In genomic region chr11:9613830-9614762, GRCh38 we compare ENCODE assay signal across 8 cellular contexts. TPM values are rescaled to one million over a fixed set of nuclear protein-coding genes. Genes with fewer than 3 reads are reported as not detected.
DNase-seq lines count a peak whose midpoint lies in the region; ATAC-seq, FAIRE-seq and TF ChIP-seq lines count a peak whose summit lies in the region.

No MANE protein-coding gene starts in this region.

- 1 to 2% methylated on average over 48 to 50 of the region's 54 CpGs for WGBS in GM23248 (ENCODE audit: low coverage in 1 of 2, low lambda C conversion rate in 2 of 2, missing lambda C conversion rate in 2 of 2), 2 experiments
- WGBS in pancreas, 2 donors = 1% methylated on average over 36 to 54 of the region's 54 CpGs

- peak overlapping the region; percentile 98 for H3K27ac Mint-ChIP-seq in activated naive CD8-positive, alpha-beta T cell treated with anti-CD3 and anti-CD28 coated beads for 36 hours

- FAIRE-seq in G401.6 (lab: Jason Lieb, UNC) (peak; percentile 60), pancreas (lab: Jason Lieb, UNC) (no peak)

- peak; percentile 93 for ATAC-seq in Right ventricle myocardium inferior
- ATAC-seq in pancreas = peak; percentile 86 to 93 (median 90)

- peaks cover 1% of the 10 kb centered on the region for H3K9me3 Mint-ChIP-seq in activated naive CD8-positive, alpha-beta T cell treated with anti-CD3 and anti-CD28 coated beads for 36 hours

- peak overlapping the region; percentile 97 for H3K27ac ChIP-seq in GM23248
- peak overlapping the region; percentile 61 for H3K27ac ChIP-seq in KOPT-K1 (ENCODE audit: low read depth, low read length, poor library complexity, severe bottlenecking)
- peak overlapping the region; percentile 90 to 98 (median 95) for H3K27ac ChIP-seq in pancreas
- H3K27ac ChIP-seq in tibial artery = peak overlapping the region; percentile 88 to 93

- no peaks in the 10 kb centered on the region for H3K9me2 ChIP-seq in GM23248 (ENCODE audit: insufficient read depth)

- intact Hi-C loops in Right ventricle myocardium inferior (cut with DNase I) (loop anchor here (2.0 to 5.0 kb wide), 6 partner anchors 39 to 693 kb away; partner anchors contain the start of gene ADM), pancreas (cut with DNase I) (loop anchor here in 1 of 3 donors (5.0 kb wide), 2 partner anchors 77 to 133 kb away; no protein-coding TSS in a partner anchor), tibial artery (cut with DNase I; ENCODE audit: low total_unique reads) (loop anchor here (5.0 kb wide), 1 partner anchor 37 kb away; no protein-coding TSS in a partner anchor)

- H4K20me1 ChIP-seq in GM23248 (ENCODE audit: insufficient read depth) = no peaks in the 10 kb centered on the region

- H3F3A ChIP-seq in GM23248 (ENCODE audit: insufficient read depth) = peaks cover 44% of the 10 kb centered on the region

- TF ChIP-seq CTCF in pancreas (IDR thresholded peaks at IDR 0.05) (peak; percentile 43 to 73 (median 64)), tibial artery (IDR thresholded peaks at IDR 0.05) (peak; percentile 79 to 87)

- H3K4me1 ChIP-seq in GM23248 (ENCODE audit: insufficient read depth) (peaks cover 56% of the 10 kb centered on the region), pancreas (peaks cover 4 to 14% (median 5%) of the 10 kb centered on the region in 3 donors), tibial artery (peaks cover 0 to 37% (median 19%) of the 10 kb centered on the region in 4 donors)

- H3K9ac ChIP-seq in GM23248 = peak overlapping the region; percentile 86

- H3K4me1 Mint-ChIP-seq in activated naive CD8-positive, alpha-beta T cell treated with anti-CD3 and anti-CD28 coated beads for 36 hours = peaks cover 40% of the 10 kb centered on the region

- H3K36me3 ChIP-seq in GM23248 (ENCODE audit: low read depth) (no peaks in the 10 kb centered on the region), KOPT-K1 (ENCODE audit: insufficient read depth, low read length) (no peaks in the 10 kb centered on the region), pancreas (no peaks in the 10 kb centered on the region), tibial artery (no peaks in the 10 kb centered on the region)

- H3K9me3 ChIP-seq in GM23248 (ENCODE audit: low read depth) (no peaks in the 10 kb centered on the region), KOPT-K1 (ENCODE audit: insufficient read depth, low read length, poor library complexity, severe bottlenecking) (no peaks in the 10 kb centered on the region), pancreas (no peaks in the 10 kb centered on the region), tibial artery (no peaks in the 10 kb centered on the region)

- H3K4me2 ChIP-seq in GM23248 (ENCODE audit: unreplicated experiment) = peak overlapping the region; percentile 74

- no peaks in the 10 kb centered on the region for H3K27me3 ChIP-seq in GM23248 (replicated peaks; ENCODE audit: insufficient read depth)
- H3K27me3 ChIP-seq in pancreas = no peaks in the 10 kb centered on the region
- no peaks in the 10 kb centered on the region for H3K27me3 ChIP-seq in tibial artery

- peak overlapping the region; percentile 59 for H3K4me3 ChIP-seq in GM23248
- H3K4me3 ChIP-seq in pancreas = peak overlapping the region; percentile 27 to 45 (median 41)
- peak overlapping the region; percentile 50 to 55 for H3K4me3 ChIP-seq in tibial artery

- peaks cover 1% of the 10 kb centered on the region for H3K36me3 Mint-ChIP-seq in activated naive CD8-positive, alpha-beta T cell treated with anti-CD3 and anti-CD28 coated beads for 36 hours

- peak overlapping the region; percentile 76 for H2AFZ ChIP-seq in GM23248

- H3K4me3 Mint-ChIP-seq in activated naive CD8-positive, alpha-beta T cell treated with anti-CD3 and anti-CD28 coated beads for 36 hours = peak overlapping the region; percentile 78

- H3K79me2 ChIP-seq in GM23248 (ENCODE audit: insufficient read depth) = no peaks in the 10 kb centered on the region

- H3K27me3 Mint-ChIP-seq in activated naive CD8-positive, alpha-beta T cell treated with anti-CD3 and anti-CD28 coated beads for 36 hours = peaks cover 5% of the 10 kb centered on the region

- DNase-seq in GM23248 (peak; percentile 91), SKM-1 (lab: John Stamatoyannopoulos, UW; ENCODE audit: unreplicated experiment) (peak; percentile 57), Right ventricle myocardium inferior (ENCODE audit: missing footprints) (peak; percentile 95), pancreas (peak; percentile 88 to 97 (median 90)), tibial artery (peak; percentile 76 to 90)
- peak; percentile 96 for DNase-seq in activated naive CD8-positive, alpha-beta T cell treated with anti-CD3 and anti-CD28 coated beads for 36 hours

- in situ Hi-C loops in GM23248 (cut with MboI) = loop anchor here (10.0 kb wide), 1 partner anchor 81 kb away; no protein-coding TSS in a partner anchor

RNA-seq across cellular contexts. Expression of gene WEE1, which starts 40.6 kb away (rescaled TPM):
- total RNA-seq in GM23248 (2014; rRNA removed; shearing (Covaris generic)) = 28.1 and 35.2 TPM in 2 replicates
- polyA plus RNA-seq in GM23248 (2016; fragmentation: Nextera tagmentation; extraction: Ambion mirVana) (11.8 and 13.1 TPM in 2 replicates), pancreas (1 to 10 TPM; 2.6 to 7.8 TPM)
- 10 to 100 TPM; 46.8 to 47.5 TPM for total RNA-seq in activated naive CD8-positive, alpha-beta T cell treated with anti-CD3 and anti-CD28 coated beads for 36 hours
- total RNA-seq in Right ventricle myocardium inferior (40.1 TPM), pancreas (10 to 100 TPM in 1 of 6 donors, 1 to 10 TPM in 5; 4.2 to 10.7 (median 6.2) TPM)

RNA-seq across cellular contexts. Expression of gene SWAP70, which starts 49.8 kb away (rescaled TPM):
- total RNA-seq in GM23248 (2014; rRNA removed; shearing (Covaris generic)) = 41.6 and 46.4 TPM in 2 replicates
- polyA plus RNA-seq in GM23248 (2016; fragmentation: Nextera tagmentation; extraction: Ambion mirVana) = 70.8 and 73.3 TPM in 2 replicates
- total RNA-seq in activated naive CD8-positive, alpha-beta T cell treated with anti-CD3 and anti-CD28 coated beads for 36 hours = 10 to 100 TPM; 10.0 to 10.9 TPM
- 22.6 TPM for total RNA-seq in Right ventricle myocardium inferior
- 10 to 100 TPM in 4 of 6 donors, 1 to 10 TPM in 2; 9.2 to 22.3 (median 11.9) TPM for total RNA-seq in pancreas
- 1 to 10 TPM; 4.8 to 8.3 TPM for polyA plus RNA-seq in pancreas

Comparison
In these comparisons a context has a peak if more than half of its experiments do, and no peak if none do; other contexts are left out.
1. Peak in every context shown above with its lines: DNase-seq, ATAC-seq, H3K4me3 ChIP-seq and H3K27ac ChIP-seq.